In the genomic region with DNA sequence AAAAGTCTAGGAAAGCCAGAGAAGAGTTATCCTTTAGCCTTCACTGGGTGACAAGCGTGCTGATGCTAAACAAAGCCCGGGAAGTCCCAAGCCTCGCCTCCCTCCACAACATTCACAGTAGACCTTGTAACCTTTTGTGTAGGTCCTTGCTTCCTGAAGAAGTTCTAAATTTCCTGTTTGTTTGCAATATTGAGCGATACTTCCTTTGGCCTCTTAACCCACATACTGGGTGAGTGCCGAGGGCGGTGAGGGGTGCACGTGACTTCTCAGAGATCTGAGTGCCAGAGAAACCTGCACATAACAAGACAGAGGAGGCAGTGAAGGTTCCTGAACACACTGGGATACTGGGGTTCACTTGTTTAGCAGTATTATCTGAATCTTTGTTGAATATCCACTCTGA, we compare ENCODE assay signal across 9 cellular contexts.
DNase-seq lines count a peak whose midpoint lies in the region; ATAC-seq and TF ChIP-seq lines count a peak whose summit lies in the region.
"Had no signal": no experiment of that assay in that cellular context is flagged by ENCODE, and none has a peak within 500 bp of the region (broad histone marks: within the 10 kb centered on the region; RNA-seq: fewer than 3 reads in every experiment).

No MANE protein-coding gene starts in this region.

- TF ChIP-seq POLR2A in thyroid gland (IDR thresholded peaks at IDR 0.05) = no peak

- H3K27me3 Mint-ChIP-seq in memory B cell = no peaks in the 10 kb centered on the region

- H3K9me3 ChIP-seq in heart right ventricle (no peaks in the 10 kb centered on the region), thyroid gland (no peaks in the 10 kb centered on the region)

- peaks cover 20% of the 10 kb centered on the region for H3K4me1 Mint-ChIP-seq in memory B cell

- intact Hi-C loops in heart right ventricle (cut with DNase I) (loop anchor here in 2 of 10 donors (10.0 kb wide), 1 partner anchor 138 kb away; the partner anchor contains the start of gene PLXNC1 (in 2 of the 2)), Right ventricle myocardium superior (cut with DNase I) (no loop called here), thyroid gland (cut with DNase I) (no loop called here)

- H3K36me3 Mint-ChIP-seq in memory B cell = peaks cover 30% of the 10 kb centered on the region

- peak overlapping the region; percentile 63 for H3K27ac Mint-ChIP-seq in memory B cell

- TF ChIP-seq CTCF in heart right ventricle (IDR thresholded peaks at IDR 0.05) = no peak
- no peak for TF ChIP-seq CTCF in thyroid gland (IDR thresholded peaks at IDR 0.05)
- no peak for TF ChIP-seq CTCF in omental fat pad (IDR thresholded peaks at IDR 0.05)

- H3K4me1 ChIP-seq in heart right ventricle = peaks cover 0 to 23% (median 6%) of the 10 kb centered on the region in 9 donors
- peaks cover 24 to 41% of the 10 kb centered on the region in 2 donors for H3K4me1 ChIP-seq in thyroid gland

- H3K27ac ChIP-seq in heart right ventricle = peak overlapping the region in 3 of 10 donors; percentile 17 to 59 (median 51)
- H3K27ac ChIP-seq in thyroid gland = peak overlapping the region in 1 of 3 donors; percentile 57

- DNase-seq in heart right ventricle = no peak
- DNase-seq in Right ventricle myocardium superior = no peak
- DNase-seq in activated gamma-delta T cell treated with anti-CD3 and anti-CD28 coated beads, Interleukin-2, amount 50 U/mL, for 16 hours (ENCODE audit: low read depth) = peak; percentile 23
- no peak for DNase-seq in memory B cell (ENCODE audit: low spot score in 2 of 2)
- peak; percentile 78 to 79 for DNase-seq in thyroid gland
- DNase-seq in omental fat pad (ENCODE audit: low spot score) = no peak
- DNase-seq: cerebellar nuclear complex had no signal

- ATAC-seq in heart right ventricle (peak in 7 of 8 donors; percentile 41 to 74 (median 54)), Right ventricle myocardium superior (ENCODE audit: poor library complexity) (no peak), memory B cell (ENCODE audit: low read depth) (peak; percentile 62), omental fat pad (ENCODE audit: low FRiP score) (no peak), GM18511 (IDR thresholded peaks at IDR 0.05; ENCODE audit: unreplicated experiment) (no peak), SK-N-SH treated with all-trans-retinoic acid at 6 μM for 48 hours (no peak)

- H3K4me3 ChIP-seq in heart right ventricle (no peak overlapping the region), thyroid gland (replicated peaks in 1 of 3) (no peak overlapping the region)

- H3K4me3 Mint-ChIP-seq in memory B cell = peak overlapping the region; percentile 24

- peaks cover 0 to 74% (median 0%) of the 10 kb centered on the region in 9 donors for H3K36me3 ChIP-seq in heart right ventricle
- no peaks in the 10 kb centered on the region for H3K36me3 ChIP-seq in thyroid gland

- H3K27me3 ChIP-seq in heart right ventricle (no peaks in the 10 kb centered on the region), thyroid gland (no peaks in the 10 kb centered on the region)

- H3K9me3 Mint-ChIP-seq in memory B cell = no peaks in the 10 kb centered on the region

- WGBS in heart right ventricle, 2 donors = 44 to 76% methylated on average over 7 of the region's 7 CpGs
- 24 to 28% methylated on average over 7 of the region's 7 CpGs for WGBS in thyroid gland, 2 donors

TF ChIP-seq in SK-N-SH treated with all-trans-retinoic acid at 6 μM for 48 hours, 23 proteins besides CTCF, POLR2A, EP300 and RAD21:
- TF ChIP-seq GLIS3 (CRISPR knock-in tag; IDR thresholded peaks at IDR 0.05) (no peak), ZFP3 (CRISPR knock-in tag; IDR thresholded peaks at IDR 0.05) (no peak), ZNF8 (CRISPR knock-in tag; IDR thresholded peaks at IDR 0.05) (no peak), ISL1 (CRISPR knock-in tag; IDR thresholded peaks at IDR 0.05) (no peak), ARNTL (CRISPR knock-in tag; IDR thresholded peaks at IDR 0.05; ENCODE audit: borderline replicate concordance, low read depth) (no peak), TCF4 (CRISPR knock-in tag; IDR thresholded peaks at IDR 0.05; ENCODE audit: borderline replicate concordance) (no peak), TOX (CRISPR knock-in tag; IDR thresholded peaks at IDR 0.05; ENCODE audit: borderline replicate concordance) (no peak), PATZ1 (CRISPR knock-in tag; IDR thresholded peaks at IDR 0.05; ENCODE audit: borderline replicate concordance) (no peak), ZFP30 (CRISPR knock-in tag; IDR thresholded peaks at IDR 0.05) (no peak), OSR1 (CRISPR knock-in tag; IDR thresholded peaks at IDR 0.05) (no peak), ESRRG (CRISPR knock-in tag; IDR thresholded peaks at IDR 0.05) (no peak), ZNF70 (CRISPR knock-in tag; IDR thresholded peaks at IDR 0.05) (no peak), BACH2 (CRISPR knock-in tag; IDR thresholded peaks at IDR 0.05; ENCODE audit: borderline replicate concordance) (no peak), ZC3H10 (CRISPR knock-in tag; IDR thresholded peaks at IDR 0.05) (no peak), PPARA (CRISPR knock-in tag; IDR thresholded peaks at IDR 0.05; ENCODE audit: borderline replicate concordance) (no peak)
- TF ChIP-seq, protein P1, sequence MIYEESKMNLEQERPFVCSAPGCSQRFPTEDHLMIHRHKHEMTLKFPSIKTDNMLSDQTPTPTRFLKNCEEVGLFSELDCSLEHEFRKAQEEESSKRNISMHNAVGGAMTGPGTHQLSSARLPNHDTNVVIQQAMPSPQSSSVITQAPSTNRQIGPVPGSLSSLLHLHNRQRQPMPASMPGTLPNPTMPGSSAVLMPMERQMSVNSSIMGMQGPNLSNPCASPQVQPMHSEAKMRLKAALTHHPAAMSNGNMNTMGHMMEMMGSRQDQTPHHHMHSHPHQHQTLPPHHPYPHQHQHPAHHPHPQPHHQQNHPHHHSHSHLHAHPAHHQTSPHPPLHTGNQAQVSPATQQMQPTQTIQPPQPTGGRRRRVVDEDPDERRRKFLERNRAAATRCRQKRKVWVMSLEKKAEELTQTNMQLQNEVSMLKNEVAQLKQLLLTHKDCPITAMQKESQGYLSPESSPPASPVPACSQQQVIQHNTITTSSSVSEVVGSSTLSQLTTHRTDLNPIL (CRISPR knock-in tag; IDR thresholded peaks at IDR 0.05; ENCODE audit: low read depth) = no peak

Comparison
In these comparisons a context has a peak if more than half of its experiments do, and no peak if none do; other contexts are left out.
1. ATAC-seq: peak in heart right ventricle (7 of 8) and memory B cell (single experiment); none in Right ventricle myocardium superior (single experiment), omental fat pad (single experiment), GM18511 (single experiment) and SK-N-SH treated with all-trans-retinoic acid at 6 μM for 48 hours (single experiment).
2. DNase-seq: peak in activated gamma-delta T cell treated with anti-CD3 and anti-CD28 coated beads, Interleukin-2, amount 50 U/mL, for 16 hours (single experiment) and thyroid gland (2 of 2); none in heart right ventricle (0 of 2), Right ventricle myocardium superior (single experiment), memory B cell (0 of 2) and omental fat pad (single experiment).